13 cellular contexts compared by ENCODE assay signal in the genomic region with DNA sequence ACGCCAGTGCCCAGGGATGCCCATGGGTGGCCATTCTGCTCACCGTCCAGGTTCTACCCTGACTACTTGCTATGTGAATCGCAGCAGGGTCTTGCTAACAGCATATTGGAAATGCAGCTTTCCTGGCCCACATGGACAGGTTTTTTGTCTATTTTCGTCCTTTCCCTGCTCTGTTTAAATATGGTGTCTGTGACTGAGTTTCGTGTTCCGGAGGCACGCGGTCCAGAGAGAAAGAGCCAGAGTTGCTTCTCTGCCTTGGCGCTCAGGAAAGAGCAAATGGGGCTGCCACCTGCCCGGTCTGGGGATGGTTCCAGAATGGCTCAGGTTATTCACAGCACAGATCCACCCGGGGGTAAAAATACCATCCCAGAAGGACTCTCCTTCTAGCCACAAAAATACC.
DNase-seq lines count a peak whose midpoint lies in the region; ATAC-seq and TF ChIP-seq lines count a peak whose summit lies in the region.
"Had no signal": no experiment of that assay in that cellular context is flagged by ENCODE, and none has a peak within 500 bp of the region (broad histone marks: within the 10 kb centered on the region; RNA-seq: fewer than 3 reads in every experiment).

No MANE protein-coding gene starts in this region.

- H3K4me2 ChIP-seq in DND-41 (ENCODE audit: insufficient read depth, low read length) = no peak overlapping the region

- H3K27me3 ChIP-seq in DND-41 (ENCODE audit: insufficient read depth, low read length, poor library complexity) (no peaks in the 10 kb centered on the region), stomach (peaks cover 0 to 13% (median 0%) of the 10 kb centered on the region in 3 donors), thyroid gland (no peaks in the 10 kb centered on the region)

- WGBS in stomach, 5 donors = 92 to 96% (median 93%) methylated on average over 11 of the region's 11 CpGs
- WGBS in thyroid gland, 2 donors = 95% methylated on average over 11 of the region's 11 CpGs

- H3K4me1 ChIP-seq in DND-41 (ENCODE audit: insufficient read depth, low read length) (peaks cover 83% of the 10 kb centered on the region), stomach (peaks cover 0 to 11% (median 3%) of the 10 kb centered on the region in 4 donors), thyroid gland (peaks cover 0 to 4% of the 10 kb centered on the region in 2 donors)

- no peak overlapping the region for H2AFZ ChIP-seq in DND-41 (ENCODE audit: low read depth, low read length)

- H3K27ac ChIP-seq in DND-41 (ENCODE audit: low read length) = peak overlapping the region; percentile 97
- H3K27ac ChIP-seq in stomach = no peak overlapping the region
- H3K27ac ChIP-seq in thyroid gland = no peak overlapping the region

- H3K79me2 ChIP-seq in DND-41 (ENCODE audit: insufficient read depth, low read length) = peaks cover 28% of the 10 kb centered on the region

- H3K36me3 ChIP-seq in DND-41 (ENCODE audit: insufficient read depth, low read length) (no peaks in the 10 kb centered on the region), stomach (no peaks in the 10 kb centered on the region), thyroid gland (no peaks in the 10 kb centered on the region)

- TF ChIP-seq CTCF in DND-41 (IDR thresholded peaks at IDR 0.05; ENCODE audit: borderline replicate concordance, extremely low read depth, low read length, poor library complexity, severe bottlenecking) (no peak), stomach (IDR thresholded peaks at IDR 0.05) (no peak), thyroid gland (IDR thresholded peaks at IDR 0.05) (no peak)

- H3K9ac ChIP-seq in DND-41 (ENCODE audit: low read depth, low read length) = peak overlapping the region; percentile 63; the same call in 1 of the 2 replicates

- intact Hi-C loops in stomach (cut with DNase I; ENCODE audit: low total_unique reads) (no loop called here), thyroid gland (cut with DNase I) (no loop called here)

- no peaks in the 10 kb centered on the region for H3K9me3 ChIP-seq in DND-41 (ENCODE audit: insufficient read depth, low read length, severe bottlenecking)
- peaks cover 0 to 7% (median 0%) of the 10 kb centered on the region in 4 donors for H3K9me3 ChIP-seq in stomach
- no peaks in the 10 kb centered on the region for H3K9me3 ChIP-seq in thyroid gland

- ATAC-seq in DND-41 (ENCODE audit: insufficient read depth, low read depth) (no peak), GM21529 (IDR thresholded peaks at IDR 0.05; ENCODE audit: unreplicated experiment) (no peak), GM18517 (IDR thresholded peaks at IDR 0.05; ENCODE audit: unreplicated experiment) (no peak)
- ATAC-seq: GM12878, HepG2 had no signal

- no peaks in the 10 kb centered on the region for H4K20me1 ChIP-seq in DND-41 (ENCODE audit: insufficient read depth, low read length)

- TF ChIP-seq POLR2A in stomach (IDR thresholded peaks at IDR 0.05) (no peak), thyroid gland (IDR thresholded peaks at IDR 0.05) (no peak)

- DNase-seq in DND-41 (no peak), cerebellar cortex (ENCODE audit: low spot score) (peak; percentile 94), occipital lobe (lab: John Stamatoyannopoulos, UW) (peak; percentile 16), stomach (no peak), thyroid gland (no peak)
- DNase-seq: CD8-positive, alpha-beta memory T cell; DMS53; HCEC 1CT; HFFc6 had no signal

- no peak for TF ChIP-seq EP300 in stomach (IDR thresholded peaks at IDR 0.05)

- H3K4me3 ChIP-seq in DND-41 (ENCODE audit: low read depth in 1 of 2, low read length in 2 of 2) = no peak overlapping the region
- H3K4me3 ChIP-seq in stomach = no peak overlapping the region
- no peak overlapping the region for H3K4me3 ChIP-seq in thyroid gland (replicated peaks in 1 of 3)
- H3K4me3 ChIP-seq: GM12878 had no signal

Comparison
In these comparisons a context has a peak if more than half of its experiments do, and no peak if none do; other contexts are left out.
1. DNase-seq: peak in cerebellar cortex (single experiment) and occipital lobe (single experiment); none in DND-41 (single experiment), stomach (single experiment) and thyroid gland (0 of 2).